In genomic region chr4:45120163-45120562, GRCh38 we compare ENCODE assay signal across 1 cellular context.
TF ChIP-seq lines count a peak whose summit lies in the region.

No MANE protein-coding gene starts in this region.

TF ChIP-seq in H1, 55 proteins besides CTCF, POLR2A, EP300 and RAD21:
- TF ChIP-seq CHD2 (IDR thresholded peaks at IDR 0.05; ENCODE audit: low read length): no peak
- TF ChIP-seq TEAD4 (IDR thresholded peaks at IDR 0.05; ENCODE audit: low read depth, low read length): no peak
- no peak for TF ChIP-seq RBBP5 (IDR thresholded peaks at IDR 0.05; ENCODE audit: borderline replicate concordance, low read depth, low read length)
- no peak for TF ChIP-seq BACH1 (IDR thresholded peaks at IDR 0.05; ENCODE audit: low read length)
- no peak for TF ChIP-seq SUZ12 (IDR thresholded peaks at IDR 0.05; ENCODE audit: low read length)
